14 cellular contexts compared by ENCODE assay signal in the genomic region with DNA sequence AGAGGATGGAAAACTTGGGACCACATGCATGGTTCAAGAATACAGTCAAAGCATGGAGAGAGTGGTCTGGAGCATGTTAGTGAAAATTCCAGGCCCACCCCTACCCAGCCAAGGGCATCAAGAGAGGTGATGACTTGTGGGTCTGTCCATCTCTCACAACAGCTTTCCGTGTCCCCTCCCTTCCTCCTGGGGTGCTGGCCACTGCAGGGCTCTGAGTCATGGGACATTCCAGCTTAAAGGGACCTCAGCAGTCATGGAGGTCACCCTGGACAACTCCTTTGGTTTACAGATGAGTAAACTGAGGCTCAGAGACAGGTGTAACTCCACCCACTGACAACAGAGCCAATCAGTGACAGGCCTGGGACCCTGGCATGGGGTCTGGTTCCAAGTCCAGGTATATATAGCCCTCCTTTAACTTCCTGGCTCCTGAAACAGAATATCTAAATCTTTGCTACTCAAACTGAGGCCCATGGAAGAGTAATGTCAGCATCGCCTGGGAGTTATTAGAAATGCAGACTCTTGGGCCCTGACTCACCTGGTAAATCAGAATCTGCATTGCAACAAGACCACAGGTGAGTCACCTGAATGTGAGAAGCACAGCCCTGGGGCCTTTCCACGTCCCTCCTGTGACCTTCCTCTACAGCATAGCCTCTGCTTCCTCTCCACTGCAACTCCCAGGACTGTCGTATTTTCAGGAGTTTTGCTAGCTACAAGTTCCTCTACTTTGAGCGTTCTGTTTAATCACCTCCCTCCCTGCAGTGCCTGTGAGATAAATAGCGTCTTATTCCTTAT.
DNase-seq lines count a peak whose midpoint lies in the region; ATAC-seq and TF ChIP-seq lines count a peak whose summit lies in the region.
"Had no signal": no experiment of that assay in that cellular context is flagged by ENCODE, and none has a peak within 500 bp of the region (broad histone marks: within the 10 kb centered on the region; RNA-seq: fewer than 3 reads in every experiment).

No MANE protein-coding gene starts in this region.

- no peak overlapping the region for H2AFZ ChIP-seq in neural progenitor cell (replicated peaks)

- H3K4me3 ChIP-seq in epithelial cell of esophagus (ENCODE audit: low read length), result no peak overlapping the region
- no peak overlapping the region for H3K4me3 ChIP-seq in neural progenitor cell
- H3K4me3 ChIP-seq in left ventricle myocardium inferior, result no peak overlapping the region
- H3K4me3 ChIP-seq in foreskin fibroblast (ENCODE audit: low read depth in 1 of 2, low read length in 2 of 2), result no peak overlapping the region
- H3K4me3 ChIP-seq: esophagus squamous epithelium, SJSA1 had no signal

- H3F3A ChIP-seq in neural progenitor cell (ENCODE audit: low read depth), result peaks cover 46% of the 10 kb centered on the region

- peaks cover 2% of the 10 kb centered on the region for H3K9me3 Mint-ChIP-seq in neural progenitor cell
- H3K9me3 Mint-ChIP-seq: activated naive CD4-positive, alpha-beta T cell treated with anti-CD3 and anti-CD28 coated beads, Interleukin-2, amount 50 U/mL, for 24 hours had no signal

- H3K27me3 Mint-ChIP-seq in neural progenitor cell (ENCODE audit: insufficient read depth, low read depth), result peaks cover 8% of the 10 kb centered on the region
- H3K27me3 Mint-ChIP-seq: activated naive CD4-positive, alpha-beta T cell treated with anti-CD3 and anti-CD28 coated beads, Interleukin-2, amount 50 U/mL, for 24 hours had no signal

- H3K9me3 ChIP-seq in neural progenitor cell (ENCODE audit: low read depth) (no peaks in the 10 kb centered on the region), left ventricle myocardium inferior (replicated peaks) (no peaks in the 10 kb centered on the region)
- H3K9me3 ChIP-seq: esophagus squamous epithelium, neutrophil, SJSA1 had no signal

- peak overlapping the region; percentile 0 for H3K27ac Mint-ChIP-seq in neural progenitor cell
- H3K27ac Mint-ChIP-seq: activated naive CD4-positive, alpha-beta T cell treated with anti-CD3 and anti-CD28 coated beads, Interleukin-2, amount 50 U/mL, for 24 hours; CD4-positive, CD25-positive, alpha-beta regulatory T cell had no signal

- TF ChIP-seq CTCF in epithelial cell of esophagus (IDR thresholded peaks at IDR 0.05; ENCODE audit: insufficient read depth, low read depth, low read length, missing control alignments) (no peak), neural progenitor cell (IDR thresholded peaks at IDR 0.05) (no peak), left ventricle myocardium inferior (IDR thresholded peaks at IDR 0.05; ENCODE audit: borderline replicate concordance) (no peak), foreskin fibroblast (IDR thresholded peaks at IDR 0.05; ENCODE audit: low read depth, low read length) (no peak)

- H3K9ac ChIP-seq in neural progenitor cell, result no peak overlapping the region

- H3K36me3 ChIP-seq in neural progenitor cell, result no peaks in the 10 kb centered on the region
- no peaks in the 10 kb centered on the region for H3K36me3 ChIP-seq in left ventricle myocardium inferior
- H3K36me3 ChIP-seq: esophagus squamous epithelium, neutrophil, SJSA1 had no signal

- peaks cover 63% of the 10 kb centered on the region for H3K4me1 ChIP-seq in neural progenitor cell
- H3K4me1 ChIP-seq in left ventricle myocardium inferior, result peaks cover 7% of the 10 kb centered on the region
- H3K4me1 ChIP-seq: SJSA1 had no signal

- no peaks in the 10 kb centered on the region for H3K27me3 ChIP-seq in neural progenitor cell
- H3K27me3 ChIP-seq in left ventricle myocardium inferior (ENCODE audit: low read depth), result no peaks in the 10 kb centered on the region
- H3K27me3 ChIP-seq: neutrophil, SJSA1 had no signal

- ATAC-seq in HG03039 (IDR thresholded peaks at IDR 0.05; ENCODE audit: unreplicated experiment), result no peak
- no peak for ATAC-seq in HG02623 (IDR thresholded peaks at IDR 0.05; ENCODE audit: unreplicated experiment)

- intact Hi-C loops in left ventricle myocardium inferior (cut with micrococcal nuclease), result no loop called here

- H3K36me3 Mint-ChIP-seq in neural progenitor cell, result peaks cover 4% of the 10 kb centered on the region
- H3K36me3 Mint-ChIP-seq: activated naive CD4-positive, alpha-beta T cell treated with anti-CD3 and anti-CD28 coated beads, Interleukin-2, amount 50 U/mL, for 24 hours; CD4-positive, CD25-positive, alpha-beta regulatory T cell had no signal

- no peak overlapping the region for H3K4me3 Mint-ChIP-seq in neural progenitor cell
- H3K4me3 Mint-ChIP-seq: activated naive CD4-positive, alpha-beta T cell treated with anti-CD3 and anti-CD28 coated beads, Interleukin-2, amount 50 U/mL, for 24 hours had no signal

- DNase-seq in ELR (ENCODE audit: low read depth) (peak; percentile 29), NCI-H226 (peak; percentile 10), epithelial cell of esophagus (ENCODE audit: low read depth) (peak; percentile 88), neural progenitor cell (ENCODE audit: low spot score) (no peak), left ventricle myocardium inferior (no peak), foreskin fibroblast (no peak)
- DNase-seq: CD4-positive, CD25-positive, alpha-beta regulatory T cell; esophagus squamous epithelium; NCI-H2171 had no signal

- H3K4me1 Mint-ChIP-seq in neural progenitor cell, result peaks cover 57% of the 10 kb centered on the region

- H3K79me2 ChIP-seq in neural progenitor cell (ENCODE audit: low read depth), result no peaks in the 10 kb centered on the region

- no peaks in the 10 kb centered on the region for H4K20me1 ChIP-seq in neural progenitor cell (ENCODE audit: low read depth)

- peak overlapping the region; percentile 70 for H3K4me2 ChIP-seq in neural progenitor cell

- H3K27ac ChIP-seq in neural progenitor cell, result peak overlapping the region; percentile 87
- no peak overlapping the region for H3K27ac ChIP-seq in left ventricle myocardium inferior (replicated peaks)
- H3K27ac ChIP-seq: neutrophil, SJSA1 had no signal

Comparison
In these comparisons a context has a peak if more than half of its experiments do, and no peak if none do; other contexts are left out.
1. DNase-seq: peak in ELR (single experiment), NCI-H226 (single experiment) and epithelial cell of esophagus (single experiment); none in neural progenitor cell (single experiment), left ventricle myocardium inferior (single experiment) and foreskin fibroblast (0 of 2).